Comparison of ENCODE assay signal across 3 cellular contexts in the genomic region with DNA sequence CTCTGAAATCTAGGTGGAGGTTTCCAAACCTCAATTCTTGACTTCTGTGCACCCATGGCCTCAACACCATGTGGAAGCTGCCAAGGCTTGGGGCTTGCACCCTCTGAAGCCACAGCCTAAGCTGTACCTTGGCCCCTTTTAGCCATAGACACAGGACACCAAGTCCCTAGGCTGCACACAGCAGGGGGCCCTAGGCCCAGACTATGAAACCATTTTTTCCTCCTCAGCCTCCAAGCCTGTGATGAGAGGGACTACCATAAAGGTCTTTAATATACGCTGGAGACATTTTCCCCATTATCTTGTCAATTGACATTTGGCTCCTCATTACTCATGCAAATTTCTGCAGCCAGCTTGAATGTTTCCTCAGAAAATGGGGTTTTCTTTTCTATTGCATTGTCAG. TPM values are rescaled to one million over a fixed set of nuclear protein-coding genes. Genes with fewer than 3 reads are reported as not detected.
"Had no signal": no experiment of that assay in that cellular context is flagged by ENCODE, and none has a peak within 500 bp of the region (broad histone marks: within the 10 kb centered on the region; RNA-seq: fewer than 3 reads in every experiment).

No MANE protein-coding gene starts in this region.

RNA-seq across cellular contexts. Expression of gene RASGRF1, which starts 53.7 kb away (rescaled TPM):
- total RNA-seq: PC-3, Right ventricle myocardium inferior, Right ventricle myocardium superior had no signal
